In the genomic region with DNA sequence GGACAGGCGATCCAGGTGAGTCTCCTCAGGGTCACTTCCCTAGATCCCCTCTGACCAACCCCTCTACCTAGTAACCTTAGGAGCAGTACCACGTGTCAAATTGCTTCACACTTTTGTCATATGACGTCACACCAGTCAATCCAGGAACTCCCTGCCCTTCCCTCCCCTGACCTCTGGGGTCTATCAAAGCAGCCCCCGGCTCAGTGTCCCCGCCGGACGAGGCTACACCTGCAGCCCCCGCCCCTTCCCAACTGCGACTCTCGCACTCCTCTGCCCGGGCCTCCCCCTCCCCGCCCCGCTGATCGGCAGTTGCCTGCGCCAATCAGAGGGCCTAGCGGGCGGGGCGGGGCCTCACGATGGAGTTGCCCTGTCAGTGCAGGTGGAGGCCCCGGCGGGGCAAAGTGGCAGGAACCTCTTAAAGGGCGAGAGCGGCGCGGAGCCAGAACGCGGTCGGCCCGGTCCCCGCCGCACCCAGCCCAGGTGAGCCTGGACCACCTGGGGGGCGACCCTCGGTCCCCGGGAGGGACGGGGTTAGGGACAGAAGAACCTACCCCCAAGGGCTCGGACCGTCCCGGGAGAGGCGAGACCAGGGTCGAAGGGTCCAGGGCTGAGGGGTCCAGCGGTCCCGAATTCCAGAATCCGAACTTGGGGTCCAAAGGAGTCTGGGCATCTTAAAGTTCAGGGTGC, we compare ENCODE assay signal across 8 cellular contexts. TPM values are rescaled to one million over a fixed set of nuclear protein-coding genes. Genes with fewer than 3 reads are reported as not detected.
DNase-seq lines count a peak whose midpoint lies in the region; ATAC-seq and TF ChIP-seq lines count a peak whose summit lies in the region.

No MANE protein-coding gene starts in this region.

- intact Hi-C loops in activated CD4-positive, alpha-beta T cell treated with anti-CD3 and anti-CD28 coated beads, Interleukin-2, amount 10 ng/mL, durations not matched to agents 24 days and 14 days (cut with micrococcal nuclease), result loop anchor here (1.0 to 5.0 kb wide), 3 partner anchors 27 to 151 kb away; a partner anchor contains a TSS
- intact Hi-C loops in colonic mucosa (cut with DNase I), result no loop called here

- H3K4me1 Mint-ChIP-seq in activated CD4-positive, alpha-beta T cell treated with anti-CD3 and anti-CD28 coated beads, Interleukin-2, amount 10 ng/mL, durations not matched to agents 24 days and 14 days, result peaks cover 50% of the 10 kb centered on the region

- H3K27me3 Mint-ChIP-seq in activated CD4-positive, alpha-beta T cell treated with anti-CD3 and anti-CD28 coated beads, Interleukin-2, amount 10 ng/mL, durations not matched to agents 24 days and 14 days, result no peaks in the 10 kb centered on the region

- peak overlapping the region; percentile 5 for H3K27ac ChIP-seq in colonic mucosa

- peak; percentile 65 to 77 for DNase-seq in NCI-H187 (lab: John Stamatoyannopoulos, UW)
- DNase-seq in NCI-H187 treated with DMSO at 0.1 percent for 48 hours (lab: John Stamatoyannopoulos, UW), result no peak
- DNase-seq in NCI-H460 (ENCODE audit: extremely low read depth, low read depth), result peak; percentile 67
- peak; percentile 98 for DNase-seq in activated CD4-positive, alpha-beta T cell treated with anti-CD3 and anti-CD28 coated beads, Interleukin-2, amount 10 ng/mL, durations not matched to agents 24 days and 14 days
- DNase-seq in colonic mucosa, result peak; percentile 92
- peak; percentile 94 for DNase-seq in left kidney (ENCODE audit: low read depth, low spot score)
- DNase-seq in stimulated activated CD4-positive, alpha-beta T cell treated with anti-CD3 and anti-CD28 coated beads, Interleukin-2, amount 100 ng/mL, for 24 hours, result peak; percentile 92

- ATAC-seq in HG03108 (IDR thresholded peaks at IDR 0.05; ENCODE audit: unreplicated experiment), result peak; percentile 46

- peak overlapping the region; percentile 92 for H3K27ac Mint-ChIP-seq in activated CD4-positive, alpha-beta T cell treated with anti-CD3 and anti-CD28 coated beads, Interleukin-2, amount 10 ng/mL, durations not matched to agents 24 days and 14 days

- H3K4me3 ChIP-seq in colonic mucosa, result peak overlapping the region; percentile 89

- peak overlapping the region; percentile 89 for H3K4me3 Mint-ChIP-seq in activated CD4-positive, alpha-beta T cell treated with anti-CD3 and anti-CD28 coated beads, Interleukin-2, amount 10 ng/mL, durations not matched to agents 24 days and 14 days

- TF ChIP-seq CTCF in colonic mucosa (IDR thresholded peaks at IDR 0.05), result no peak

- no peaks in the 10 kb centered on the region for H3K9me3 Mint-ChIP-seq in activated CD4-positive, alpha-beta T cell treated with anti-CD3 and anti-CD28 coated beads, Interleukin-2, amount 10 ng/mL, durations not matched to agents 24 days and 14 days

- peak overlapping the region; percentile 92 to 94 for H3K9ac ChIP-seq in colonic mucosa (ENCODE audit: low read depth in 2 of 2, low read length in 2 of 2)

- H3K4me1 ChIP-seq in colonic mucosa, result peaks cover 11% of the 10 kb centered on the region

- H3K27me3 ChIP-seq in colonic mucosa, result no peaks in the 10 kb centered on the region

- peaks cover 6% of the 10 kb centered on the region for H3K36me3 Mint-ChIP-seq in activated CD4-positive, alpha-beta T cell treated with anti-CD3 and anti-CD28 coated beads, Interleukin-2, amount 10 ng/mL, durations not matched to agents 24 days and 14 days (ENCODE audit: low read depth)

- H3K9me3 ChIP-seq in colonic mucosa, result no peaks in the 10 kb centered on the region

- no peaks in the 10 kb centered on the region for H3K36me3 ChIP-seq in colonic mucosa

RNA-seq across cellular contexts. Expression of a gene that starts 27.5 kb away (rescaled TPM):
- total RNA-seq in NCI-H460 (2014; rRNA removed; shearing (Covaris generic)), result 18.9 and 20.5 TPM in 2 replicates
- polyA plus RNA-seq in NCI-H460 (2014; cell fraction: nucleus; rRNA removed), result 15.3 and 22.1 TPM in 2 replicates
- total RNA-seq in activated CD4-positive, alpha-beta T cell treated with anti-CD3 and anti-CD28 coated beads, Interleukin-2, amount 10 ng/mL, durations not matched to agents 24 days and 14 days, result 79.1 and 79.7 TPM in 2 replicates
- total RNA-seq in colonic mucosa, result 10 to 100 TPM; 65.4 to 74.0 TPM
